In the genomic region with DNA sequence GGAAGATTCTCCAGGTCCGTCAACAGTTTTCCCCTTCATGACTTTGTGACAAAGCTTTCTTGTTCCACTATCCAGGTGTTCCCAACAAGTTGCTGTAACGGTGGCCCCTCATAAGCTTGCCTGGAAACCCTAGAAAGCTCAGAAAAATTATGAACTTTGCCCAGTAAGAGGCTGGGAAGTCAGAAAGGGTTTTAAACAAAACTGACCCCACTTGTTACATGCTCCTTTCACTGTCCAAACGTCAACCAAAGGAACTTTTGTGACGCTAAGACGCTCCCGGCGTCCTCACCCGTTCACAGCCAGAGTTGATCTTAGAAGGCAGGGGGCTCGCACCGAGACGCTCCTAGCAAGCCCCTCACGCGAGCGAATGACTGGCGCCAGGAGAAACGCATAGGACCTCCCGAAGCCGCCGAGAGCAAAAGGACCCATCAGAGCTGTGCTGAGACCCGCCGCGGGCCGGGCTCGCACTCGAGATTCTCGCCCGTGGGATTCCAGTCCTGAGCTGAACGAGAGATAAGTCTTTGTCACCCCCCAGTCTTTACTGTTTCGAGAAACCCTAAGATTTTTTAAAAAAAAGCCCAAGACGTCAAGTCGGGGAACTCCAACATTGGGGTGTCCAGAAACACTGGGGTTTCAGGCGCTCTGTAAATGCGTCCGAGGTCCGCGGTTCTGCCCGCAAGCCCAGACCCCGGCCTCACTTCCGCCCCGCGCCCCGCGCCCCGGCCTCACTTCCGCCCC, we compare ENCODE assay signal across 8 cellular contexts. TPM values are rescaled to one million over a fixed set of nuclear protein-coding genes. Genes with fewer than 3 reads are reported as not detected.
A peak's percentile ranks its signal among the peaks of the same experiment; 100 is the strongest.
DNase-seq lines count a peak whose midpoint lies in the region; ATAC-seq and TF ChIP-seq lines count a peak whose summit lies in the region.

No MANE protein-coding gene starts in this region.

- H3K9me3 ChIP-seq in SK-N-MC (ENCODE audit: low read depth, low read length) (no peaks in the 10 kb centered on the region), tibial nerve (no peaks in the 10 kb centered on the region)
- no peaks in the 10 kb centered on the region for H3K9me3 ChIP-seq in effector memory CD4-positive, alpha-beta T cell (ENCODE audit: control insufficient read depth, low read length)

- 9 to 23% methylated on average over 34 to 36 of the region's 45 CpGs for WGBS in tibial nerve, 2 donors

- H3K4me3 ChIP-seq in SK-N-MC (peak overlapping the region; percentile 93), tibial nerve (peak overlapping the region; percentile 69 to 99 (median 84))
- H3K4me3 ChIP-seq in effector memory CD4-positive, alpha-beta T cell (ENCODE audit: insufficient read depth, low read depth, low read length, poor library complexity, severe bottlenecking): peak overlapping the region; percentile 69

- peak overlapping the region; percentile 93 for H3K4me3 Mint-ChIP-seq in mesothelial cell of epicardium

- peak overlapping the region; percentile 99 for H3K27ac Mint-ChIP-seq in mesothelial cell of epicardium

- H3K36me3 ChIP-seq in SK-N-MC (ENCODE audit: insufficient read depth, low read length): peaks cover 61% of the 10 kb centered on the region
- peaks cover 8% of the 10 kb centered on the region for H3K36me3 ChIP-seq in effector memory CD4-positive, alpha-beta T cell (ENCODE audit: control insufficient read depth, insufficient read depth, low read length)
- peaks cover 0 to 32% (median 0%) of the 10 kb centered on the region in 3 donors for H3K36me3 ChIP-seq in tibial nerve

- no peaks in the 10 kb centered on the region for H3K27me3 ChIP-seq in effector memory CD4-positive, alpha-beta T cell (replicated peaks; ENCODE audit: control insufficient read depth, insufficient read depth, low read length, poor library complexity, severe bottlenecking)
- H3K27me3 ChIP-seq in tibial nerve: no peaks in the 10 kb centered on the region

- no peak for TF ChIP-seq CTCF in mesothelial cell of epicardium (IDR thresholded peaks at IDR 0.05; ENCODE audit: unreplicated experiment)
- TF ChIP-seq CTCF in tibial nerve (IDR thresholded peaks at IDR 0.05): no peak

- ATAC-seq in HG02759 (IDR thresholded peaks at IDR 0.05; ENCODE audit: unreplicated experiment): peak; percentile 0

- H3K9me3 Mint-ChIP-seq in mesothelial cell of epicardium: no peaks in the 10 kb centered on the region

- no peak for TF ChIP-seq EP300 in tibial nerve (IDR thresholded peaks at IDR 0.05)

- H3K36me3 Mint-ChIP-seq in mesothelial cell of epicardium: peaks cover 20% of the 10 kb centered on the region

- DNase-seq in NCI-H1092 treated with DMSO at 0.1 percent for 48 hours (lab: John Stamatoyannopoulos, UW) (peak; percentile 88), NCI-H1092 (lab: John Stamatoyannopoulos, UW) (no peak), SK-N-MC (ENCODE audit: low read depth, low spot score) (no peak), mesothelial cell of epicardium (ENCODE audit: low spot score in 2 of 2, unreplicated experiment in 2 of 2) (no peak), tibial nerve (ENCODE audit: low spot score in 2 of 2) (peak in 1 of 2 donors; percentile 17), epidermal melanocyte (ENCODE audit: insufficient read length, low spot score) (no peak)
- no peak for DNase-seq in effector memory CD4-positive, alpha-beta T cell

- H3K9ac ChIP-seq in SK-N-MC (ENCODE audit: insufficient read length): peak overlapping the region; percentile 97

- H3K27me3 Mint-ChIP-seq in mesothelial cell of epicardium (ENCODE audit: low read depth): no peaks in the 10 kb centered on the region

- H3K4me1 ChIP-seq in effector memory CD4-positive, alpha-beta T cell (ENCODE audit: control insufficient read depth, insufficient read depth, low read length, poor library complexity, severe bottlenecking): peaks cover 6% of the 10 kb centered on the region
- peaks cover 0 to 23% (median 17%) of the 10 kb centered on the region in 4 donors for H3K4me1 ChIP-seq in tibial nerve

- H3K27ac ChIP-seq in SK-N-MC (peak overlapping the region; percentile 96), tibial nerve (peak overlapping the region; percentile 97 to 99 (median 98))
- peak overlapping the region; percentile 88 for H3K27ac ChIP-seq in effector memory CD4-positive, alpha-beta T cell (ENCODE audit: insufficient read depth, low read length, poor library complexity, severe bottlenecking)

- peaks cover 25% of the 10 kb centered on the region for H3K4me1 Mint-ChIP-seq in mesothelial cell of epicardium

- TF ChIP-seq POLR2A in tibial nerve (IDR thresholded peaks at IDR 0.05): no peak

RNA-seq across cellular contexts. Expression of a gene that starts 0.5 kb away (rescaled TPM):
- 35.1 to 37.7 TPM (median 35.8 TPM) in 3 replicates for total RNA-seq in mesothelial cell of epicardium
- 10 to 100 TPM in 3 of 4 donors, 1 to 10 TPM in 1; 8.1 to 20.6 (median 17.1) TPM for total RNA-seq in tibial nerve

RNA-seq across cellular contexts. Expression of a gene that starts 28.1 kb away (rescaled TPM):
- total RNA-seq in mesothelial cell of epicardium: 185 to 192 TPM (median 186 TPM) in 3 replicates
- total RNA-seq in tibial nerve: 100 to 1,000 TPM in 2 of 4 donors, 10 to 100 TPM in 2; 81.0 to 106 (median 102) TPM

RNA-seq across cellular contexts. Expression of a gene that starts 29.0 kb away (rescaled TPM):
- total RNA-seq in mesothelial cell of epicardium: 29.0 to 32.9 TPM (median 31.1 TPM) in 3 replicates
- total RNA-seq in tibial nerve: 10 to 100 TPM; 38.0 to 85.2 (median 74.1) TPM

RNA-seq across cellular contexts. Expression of a gene that starts 34.0 kb away (rescaled TPM):
- 116 to 122 TPM (median 118 TPM) in 3 replicates for total RNA-seq in mesothelial cell of epicardium
- 10 to 100 TPM; 69.3 to 81.4 (median 78.0) TPM for total RNA-seq in tibial nerve

RNA-seq across cellular contexts. Expression of a gene that starts 38.8 kb away (rescaled TPM):
- 0.16 to 0.33 TPM (median 0.23 TPM) in 3 replicates for total RNA-seq in mesothelial cell of epicardium
- 1 to 10 TPM in 1 of 4 donors, not detected in 3; 1.1 TPM for total RNA-seq in tibial nerve
